ENCODE assay signal across 1 cellular context in genomic region chr17:68600123-68600880, GRCh38.
TF ChIP-seq lines count a peak whose summit lies in the region.

No MANE protein-coding gene starts in this region.

TF ChIP-seq in HepG2, 621 proteins besides CTCF, POLR2A, EP300 and RAD21 (continued from another document and continues in another):
- TF ChIP-seq ZBTB26 (CRISPR knock-in tag; IDR thresholded peaks at IDR 0.05; ENCODE audit: borderline replicate concordance) (no peak; the same call in 1 of the 2 replicates), IRF2 (CRISPR knock-in tag; IDR thresholded peaks at IDR 0.05) (peak; percentile 60; the same call in 1 of the 2 replicates), ZKSCAN8 (CRISPR knock-in tag; IDR thresholded peaks at IDR 0.05; ENCODE audit: borderline replicate concordance) (0 out of 2 replicates have a peak, but pooled peaks have one; percentile 30), ZNF432 (CRISPR knock-in tag; IDR thresholded peaks at IDR 0.05; ENCODE audit: borderline replicate concordance) (no peak), ZNF724P (CRISPR knock-in tag; IDR thresholded peaks at IDR 0.05; ENCODE audit: borderline replicate concordance) (peak; percentile 43; the same call in 1 of the 2 replicates), TMF1 (CRISPR knock-in tag; IDR thresholded peaks at IDR 0.05; ENCODE audit: low read depth) (no peak), GTF3A (CRISPR knock-in tag; conservative IDR thresholded peaks at IDR 0.05) (no peak; the same call in 1 of the 2 replicates), GABPB1 (CRISPR knock-in tag; IDR thresholded peaks at IDR 0.05) (peak; percentile 70; the same call in 1 of the 2 replicates), NR2F2 (IDR thresholded peaks at IDR 0.05; ENCODE audit: borderline replicate concordance, low read depth) (no peak; the same call in 1 of the 2 replicates), KAT2B (IDR thresholded peaks at IDR 0.05; ENCODE audit: borderline replicate concordance, low read depth, low read length) (no peak), FOXM1 (CRISPR knock-in tag; IDR thresholded peaks at IDR 0.05) (no peak), NONO (IDR thresholded peaks at IDR 0.05) (no peak), NONO (CRISPR knock-in tag; conservative IDR thresholded peaks at IDR 0.05) (peak; percentile 60), CHD4 (IDR thresholded peaks at IDR 0.05; ENCODE audit: borderline replicate concordance, low read length) (no peak), BHLHE40 (IDR thresholded peaks at IDR 0.05; ENCODE audit: low read length) (no peak), BRF2 (CRISPR knock-in tag; IDR thresholded peaks at IDR 0.05) (0 out of 2 replicates have a peak, but pooled peaks have one; percentile 67), RFXANK (CRISPR knock-in tag; IDR thresholded peaks at IDR 0.05) (no peak), MLLT10 (CRISPR knock-in tag; IDR thresholded peaks at IDR 0.05) (no peak), ZSCAN25 (CRISPR knock-in tag; IDR thresholded peaks at IDR 0.05) (peak; percentile 13; the same call in 1 of the 2 replicates), SOX13 (IDR thresholded peaks at IDR 0.05) (no peak), SOX13 (CRISPR knock-in tag; conservative IDR thresholded peaks at IDR 0.05 in 1 of 2, IDR thresholded peaks at IDR 0.05 in 1 of 2) (no peak), ZNF75D (CRISPR knock-in tag; IDR thresholded peaks at IDR 0.05; ENCODE audit: borderline replicate concordance) (no peak), GZF1 (CRISPR knock-in tag; IDR thresholded peaks at IDR 0.05) (peak; percentile 88; the same call in 1 of the 2 replicates), CCDC6 (CRISPR knock-in tag; IDR thresholded peaks at IDR 0.05) (no peak), E2F5 (CRISPR knock-in tag; conservative IDR thresholded peaks at IDR 0.05) (no peak; the same call in 1 of the 2 replicates), ATF7 (IDR thresholded peaks at IDR 0.05) (no peak), ATF7 (CRISPR knock-in tag; IDR thresholded peaks at IDR 0.05) (no peak), KDM5A (IDR thresholded peaks at IDR 0.05; ENCODE audit: borderline replicate concordance, low read length) (no peak), ZIK1 (CRISPR knock-in tag; IDR thresholded peaks at IDR 0.05; ENCODE audit: borderline replicate concordance, low read depth) (peak; percentile 85; the same call in 1 of the 2 replicates), FOXP1 (IDR thresholded peaks at IDR 0.05) (no peak), FOXP1 (CRISPR knock-in tag; IDR thresholded peaks at IDR 0.05) (no peak), E2F1 (CRISPR knock-in tag; IDR thresholded peaks at IDR 0.05) (peak; percentile 72; the same call in 1 of the 2 replicates), ZNF230 (CRISPR knock-in tag; IDR thresholded peaks at IDR 0.05) (peak; percentile 50), ZNF879 (CRISPR knock-in tag; IDR thresholded peaks at IDR 0.05) (peak; percentile 72; the same call in 1 of the 2 replicates), MTA3 (CRISPR knock-in tag; IDR thresholded peaks at IDR 0.05) (no peak), CEBPB (IDR thresholded peaks at IDR 0.05; ENCODE audit: borderline replicate concordance, low read depth, low read length) (no peak), KLF13 (CRISPR knock-in tag; IDR thresholded peaks at IDR 0.05) (0 out of 2 replicates have a peak, but pooled peaks have one; percentile 44), CEBPZ (IDR thresholded peaks at IDR 0.05; ENCODE audit: low read length) (no peak), ETV6 (CRISPR knock-in tag; conservative IDR thresholded peaks at IDR 0.05) (0 out of 2 replicates have a peak, but pooled peaks have one; percentile 60), RXRB (CRISPR knock-in tag; IDR thresholded peaks at IDR 0.05; ENCODE audit: borderline replicate concordance) (peak; percentile 35; the same call in 1 of the 2 replicates), POGZ (CRISPR knock-in tag; IDR thresholded peaks at IDR 0.05) (peak; percentile 85), DZIP1 (CRISPR knock-in tag; IDR thresholded peaks at IDR 0.05) (no peak), RFX5 (IDR thresholded peaks at IDR 0.05; ENCODE audit: low read depth, low read length) (no peak), ZNF781 (CRISPR knock-in tag; IDR thresholded peaks at IDR 0.05; ENCODE audit: borderline replicate concordance, not compliant biosample characterization) (no peak), ZNF816 (CRISPR knock-in tag; IDR thresholded peaks at IDR 0.05; ENCODE audit: borderline replicate concordance) (peak; percentile 78; the same call in 1 of the 2 replicates), ZNF672 (CRISPR knock-in tag; IDR thresholded peaks at IDR 0.05) (no peak), MEIS2 (CRISPR knock-in tag; IDR thresholded peaks at IDR 0.05) (peak; percentile 68; the same call in 1 of the 2 replicates), RORA (CRISPR knock-in tag; IDR thresholded peaks at IDR 0.05) (no peak), ZSCAN5A (CRISPR knock-in tag; IDR thresholded peaks at IDR 0.05; ENCODE audit: borderline replicate concordance) (0 out of 2 replicates have a peak, but pooled peaks have one; percentile 51), KDM4B (CRISPR knock-in tag; IDR thresholded peaks at IDR 0.05) (no peak), GATAD1 (CRISPR knock-in tag; IDR thresholded peaks at IDR 0.05) (no peak), ADNP (CRISPR knock-in tag; IDR thresholded peaks at IDR 0.05) (peak; percentile 14; the same call in 1 of the 2 replicates), SMARCE1 (IDR thresholded peaks at IDR 0.05; ENCODE audit: borderline replicate concordance) (no peak), ZFX (CRISPR knock-in tag; IDR thresholded peaks at IDR 0.05; ENCODE audit: low read depth) (peak; percentile 90; the same call in 1 of the 2 replicates), SP2 (CRISPR knock-in tag; IDR thresholded peaks at IDR 0.05) (no peak), PRDM10 (CRISPR knock-in tag; IDR thresholded peaks at IDR 0.05; ENCODE audit: low read depth) (no peak), ZFP82 (CRISPR knock-in tag; IDR thresholded peaks at IDR 0.05; ENCODE audit: borderline replicate concordance) (0 out of 2 replicates have a peak, but pooled peaks have one; percentile 66)
